8 cellular contexts compared by ENCODE assay signal in the genomic region with DNA sequence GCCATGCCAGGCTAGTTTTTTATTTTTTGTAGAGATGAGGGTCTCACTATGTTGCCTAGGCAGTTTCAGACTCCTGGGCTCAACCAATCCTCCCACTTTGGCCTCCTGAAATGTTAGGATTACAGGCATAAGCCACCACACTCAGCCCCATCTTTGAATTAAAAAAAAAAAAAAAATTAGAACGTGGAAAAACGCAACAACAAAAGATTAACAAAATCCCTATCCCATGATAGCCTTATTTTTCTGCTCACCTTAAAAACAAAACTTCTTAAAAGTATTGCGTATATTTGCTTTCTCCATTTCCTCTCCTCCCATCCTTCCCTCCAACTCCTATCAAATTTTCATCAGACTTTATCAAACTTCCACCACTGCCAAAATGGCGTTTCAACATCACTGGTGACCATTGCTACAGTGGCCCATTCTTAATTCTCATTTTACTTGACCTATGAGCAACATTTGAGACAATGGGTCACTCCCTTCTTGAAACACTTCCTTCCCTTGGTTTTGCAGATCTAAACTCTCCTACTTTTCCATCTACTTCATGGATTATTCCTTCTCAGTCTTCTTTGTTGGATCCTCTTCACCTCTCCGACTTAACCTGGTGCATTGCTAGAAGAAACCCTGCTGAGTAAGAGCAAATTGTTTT. TPM values are rescaled to one million over a fixed set of nuclear protein-coding genes. Genes with fewer than 3 reads are reported as not detected.
DNase-seq lines count a peak whose midpoint lies in the region; ATAC-seq and TF ChIP-seq lines count a peak whose summit lies in the region.

No MANE protein-coding gene starts in this region.

- H3K4me3 ChIP-seq in A673 (ENCODE audit: low read depth, low read length, poor library complexity, severe bottlenecking) (peak overlapping the region; percentile 62), endodermal cell (ENCODE audit: low read length) (peak overlapping the region; percentile 86)

- peaks cover 13% of the 10 kb centered on the region for H3K4me1 Mint-ChIP-seq in endodermal cell
- peaks cover 22 to 26% of the 10 kb centered on the region in 2 donors for H3K4me1 Mint-ChIP-seq in natural killer cell treated with Interleukin-12 subunit alpha and Interleukin-12 subunit beta and Interleukin-15 and Interleukin-18, amount 100 ng/mL, for 72 hours (ENCODE audit: low read depth in 2 of 2)

- TF ChIP-seq CTCF in A673 (conservative IDR thresholded peaks at IDR 0.05; ENCODE audit: low read depth, low read length) (no peak), GM13977 (IDR thresholded peaks at IDR 0.05; ENCODE audit: extremely low read depth, insufficient read depth, missing control alignments) (no peak), endodermal cell (conservative IDR thresholded peaks at IDR 0.05) (no peak)

- DNase-seq in A673 (ENCODE audit: low spot score), result no peak
- peak; percentile 25 for DNase-seq in GM13977 (ENCODE audit: low spot score)
- DNase-seq in OCI-M2 (lab: John Stamatoyannopoulos, UW; ENCODE audit: unreplicated experiment), result peak; percentile 64
- no peak for DNase-seq in endodermal cell
- no peak for DNase-seq in natural killer cell treated with Interleukin-12 subunit alpha and Interleukin-12 subunit beta and Interleukin-15 and Interleukin-18, amount 100 ng/mL, for 72 hours (ENCODE audit: low spot score)
- DNase-seq in KBM-7, result no peak
- DNase-seq in T-helper 9 cell, result no peak

- CTCF ChIA-PET in A673 (lab: Charles Lee), result no interaction called here

- in situ Hi-C loops in GM13977 (cut with MboI; ENCODE audit: low pct_unique_long_range_greater_than_20kb, low sequenced_read_pairs, unreplicated experiment), result no loop called here
- in situ Hi-C loops in KBM-7 (cut with MboI; ENCODE audit: low pct_unique_long_range_greater_than_20kb, low sequenced_read_pairs), result no loop called here

- no peaks in the 10 kb centered on the region for H3K27me3 ChIP-seq in A673 (replicated peaks; ENCODE audit: insufficient read depth, low read depth, low read length, poor library complexity)
- peaks cover 12% of the 10 kb centered on the region for H3K27me3 ChIP-seq in endodermal cell (ENCODE audit: control insufficient read depth, insufficient read depth, low read length, poor library complexity, severe bottlenecking)

- 64 to 65% methylated on average over 5 of the region's 5 CpGs for WGBS in endodermal cell (ENCODE audit: insufficient coverage in 1 of 2, insufficient read length in 1 of 2), 2 experiments

- no peak for TF ChIP-seq POLR2A in GM18505 (IDR thresholded peaks at IDR 0.05; ENCODE audit: borderline replicate concordance, extremely low read depth, insufficient read depth, insufficient read length)

- peaks cover 9% of the 10 kb centered on the region for H3K36me3 Mint-ChIP-seq in endodermal cell (ENCODE audit: low read depth)
- H3K36me3 Mint-ChIP-seq in natural killer cell treated with Interleukin-12 subunit alpha and Interleukin-12 subunit beta and Interleukin-15 and Interleukin-18, amount 100 ng/mL, for 72 hours, result peaks cover 16% of the 10 kb centered on the region

- peak overlapping the region; percentile 69 for H3K9ac ChIP-seq in endodermal cell (ENCODE audit: extremely low read depth, low read length, poor library complexity, severe bottlenecking)

- ATAC-seq in natural killer cell treated with Interleukin-12 subunit alpha and Interleukin-12 subunit beta and Interleukin-15 and Interleukin-18, amount 100 ng/mL, for 72 hours, result no peak
- ATAC-seq in GM18505 (IDR thresholded peaks at IDR 0.05; ENCODE audit: unreplicated experiment), result no peak

- H3K27ac ChIP-seq in A673 (ENCODE audit: low read depth, low read length, poor library complexity, severe bottlenecking) (peak overlapping the region; percentile 70), endodermal cell (ENCODE audit: low read depth, low read length) (no peak overlapping the region)

- BruUV-seq in A673 (replicated peaks; lab: Mats Ljungman, UMichigan), result TSS peak; percentile 99

- peaks cover 5% of the 10 kb centered on the region for H3K9me3 ChIP-seq in A673 (ENCODE audit: low read depth, low read length, poor library complexity, severe bottlenecking)
- H3K9me3 ChIP-seq in endodermal cell (ENCODE audit: control insufficient read depth, low read length), result peaks cover 6% of the 10 kb centered on the region

- H3K4me3 Mint-ChIP-seq in endodermal cell, result peak overlapping the region; percentile 97
- peak overlapping the region; percentile 93 for H3K4me3 Mint-ChIP-seq in natural killer cell treated with Interleukin-12 subunit alpha and Interleukin-12 subunit beta and Interleukin-15 and Interleukin-18, amount 100 ng/mL, for 72 hours

- POLR2A ChIA-PET in A673 (lab: Charles Lee; ENCODE audit: low non-redundant PET), result interaction anchor here (0.7 to 0.9 kb wide), 2 partner anchors 81 to 421 kb away, joined by 3 to 4 read pairs; a partner anchor contains a TSS

- peak overlapping the region; percentile 97 for H3K27ac Mint-ChIP-seq in endodermal cell
- H3K27ac Mint-ChIP-seq in natural killer cell treated with Interleukin-12 subunit alpha and Interleukin-12 subunit beta and Interleukin-15 and Interleukin-18, amount 100 ng/mL, for 72 hours, result peak overlapping the region; percentile 84 to 93

- no peaks in the 10 kb centered on the region for H3K36me3 ChIP-seq in A673 (ENCODE audit: insufficient read depth, low read length, poor library complexity, severe bottlenecking)
- no peaks in the 10 kb centered on the region for H3K36me3 ChIP-seq in endodermal cell (ENCODE audit: control insufficient read depth, insufficient read depth, low read length)

- H3K4me1 ChIP-seq in A673 (ENCODE audit: insufficient read depth, low read length, poor library complexity, severe bottlenecking) (peaks cover 12% of the 10 kb centered on the region), endodermal cell (ENCODE audit: control insufficient read depth, insufficient read depth, low read length) (peaks cover 4% of the 10 kb centered on the region)

- intact Hi-C loops in A673 (cut with micrococcal nuclease; ENCODE audit: unreplicated experiment), result no loop called here

- peaks cover 16% of the 10 kb centered on the region for H3K9me3 Mint-ChIP-seq in endodermal cell
- H3K9me3 Mint-ChIP-seq in natural killer cell treated with Interleukin-12 subunit alpha and Interleukin-12 subunit beta and Interleukin-15 and Interleukin-18, amount 100 ng/mL, for 72 hours, result peaks cover 6% of the 10 kb centered on the region

- peaks cover 25% of the 10 kb centered on the region for H3K27me3 Mint-ChIP-seq in endodermal cell (ENCODE audit: insufficient read depth)
- peaks cover 15 to 18% of the 10 kb centered on the region in 2 donors for H3K27me3 Mint-ChIP-seq in natural killer cell treated with Interleukin-12 subunit alpha and Interleukin-12 subunit beta and Interleukin-15 and Interleukin-18, amount 100 ng/mL, for 72 hours

RNA-seq across cellular contexts. Expression of a gene that starts 0.6 kb away (rescaled TPM):
- total RNA-seq in A673 (2021) (10.4 and 11.3 TPM in 2 replicates), endodermal cell (10 to 100 TPM in 1 of 2 donors, 1 to 10 TPM in 1; 5.1 to 10.4 TPM)
- 5.0 TPM for polyA plus RNA-seq in endodermal cell (2013, experiment 1 of 2)
- polyA plus RNA-seq in endodermal cell (2013, experiment 2 of 2), result 4.9 TPM
- total RNA-seq in natural killer cell treated with Interleukin-12 subunit alpha and Interleukin-12 subunit beta and Interleukin-15 and Interleukin-18, amount 100 ng/mL, for 72 hours, result 1 to 10 TPM; 6.6 to 9.3 TPM

RNA-seq across cellular contexts. Expression of a gene that starts 22.3 kb away (rescaled TPM):
- 15.1 and 20.3 TPM in 2 replicates for total RNA-seq in A673 (2021)
- total RNA-seq in endodermal cell, result 10 to 100 TPM in 1 of 2 donors, 1 to 10 TPM in 1; 8.6 to 13.3 TPM
- polyA plus RNA-seq in endodermal cell (2013, experiment 1 of 2), result 8.9 TPM
- 9.9 TPM for polyA plus RNA-seq in endodermal cell (2013, experiment 2 of 2)
- 10 to 100 TPM; 13.1 to 14.2 TPM for total RNA-seq in natural killer cell treated with Interleukin-12 subunit alpha and Interleukin-12 subunit beta and Interleukin-15 and Interleukin-18, amount 100 ng/mL, for 72 hours

RNA-seq across cellular contexts. Expression of a gene that starts 53.8 kb away (rescaled TPM):
- total RNA-seq in A673 (2021), result 6.7 and 7.1 TPM in 2 replicates
- 1 to 10 TPM; 4.9 to 6.0 TPM for total RNA-seq in endodermal cell
- polyA plus RNA-seq in endodermal cell (2013, experiment 1 of 2), result 5.8 TPM
- 6.2 TPM for polyA plus RNA-seq in endodermal cell (2013, experiment 2 of 2)
- total RNA-seq in natural killer cell treated with Interleukin-12 subunit alpha and Interleukin-12 subunit beta and Interleukin-15 and Interleukin-18, amount 100 ng/mL, for 72 hours, result 1 to 10 TPM; 4.3 to 4.5 TPM

Comparison
In these comparisons a context has a peak if more than half of its experiments do, and no peak if none do; other contexts are left out.
1. DNase-seq: peak in GM13977 (single experiment) and OCI-M2 (single experiment); none in A673 (single experiment), endodermal cell (single experiment), natural killer cell treated with Interleukin-12 subunit alpha and Interleukin-12 subunit beta and Interleukin-15 and Interleukin-18, amount 100 ng/mL, for 72 hours (single experiment), KBM-7 (single experiment) and T-helper 9 cell (single experiment).